In genomic region chr13:30078059-30078458, GRCh38 we compare ENCODE assay signal across 18 cellular contexts.
"Had no signal": no experiment of that assay in that cellular context is flagged by ENCODE, and none has a peak within 500 bp of the region (broad histone marks: within the 10 kb centered on the region; RNA-seq: fewer than 3 reads in every experiment).

No MANE protein-coding gene starts in this region.

- H3K4me3 ChIP-seq: adrenal gland, breast epithelium, gastrocnemius medialis, heart left ventricle, left ventricle myocardium inferior, mucosa of descending colon, spleen had no signal

- H3K9me3 ChIP-seq: adrenal gland, breast epithelium, gastrocnemius medialis, mucosa of descending colon, neutrophil had no signal

- H3K27me3 ChIP-seq: adrenal gland, breast epithelium, gastrocnemius medialis, heart left ventricle, neutrophil, spleen had no signal

- H3K27ac ChIP-seq: adrenal gland, breast epithelium, gastrocnemius medialis, heart left ventricle, left ventricle myocardium inferior, neutrophil, parathyroid adenoma, spleen, WERI-Rb-1 had no signal

- H2AFZ ChIP-seq: parathyroid adenoma had no signal

- H3K4me1 ChIP-seq: adrenal gland, breast epithelium, gastrocnemius medialis, heart left ventricle, left ventricle myocardium inferior, parathyroid adenoma, spleen had no signal

- H3K36me3 ChIP-seq: adrenal gland, breast epithelium, gastrocnemius medialis, heart left ventricle, left ventricle myocardium inferior, neutrophil, spleen, WERI-Rb-1 had no signal

- H3K4me3 Mint-ChIP-seq: activated naive CD4-positive, alpha-beta T cell treated with anti-CD3 and anti-CD28 coated beads, Interleukin-2, amount 50 U/mL, for 24 hours; naive B cell; stimulated activated naive B cell treated with anti-CD40 and anti-IgM and Interleukin-4, amounts not matched to agents 10 μg/mL and 1 μg/mL and 100 μg/mL, for 72 hours had no signal

- H3K4me1 Mint-ChIP-seq: activated naive CD4-positive, alpha-beta T cell treated with anti-CD3 and anti-CD28 coated beads, Interleukin-2, amount 50 U/mL, for 24 hours; naive B cell; stimulated activated naive B cell treated with anti-CD40 and anti-IgM and Interleukin-4, amounts not matched to agents 10 μg/mL and 1 μg/mL and 100 μg/mL, for 72 hours had no signal

- H3K9ac ChIP-seq: parathyroid adenoma had no signal

- H3K27me3 Mint-ChIP-seq: activated naive CD4-positive, alpha-beta T cell treated with anti-CD3 and anti-CD28 coated beads, Interleukin-2, amount 50 U/mL, for 24 hours had no signal

- H3K9me3 Mint-ChIP-seq: activated naive CD4-positive, alpha-beta T cell treated with anti-CD3 and anti-CD28 coated beads, Interleukin-2, amount 50 U/mL, for 24 hours had no signal

- H3K36me3 Mint-ChIP-seq: activated naive CD4-positive, alpha-beta T cell treated with anti-CD3 and anti-CD28 coated beads, Interleukin-2, amount 50 U/mL, for 24 hours; stimulated activated naive B cell treated with anti-CD40 and anti-IgM and Interleukin-4, amounts not matched to agents 10 μg/mL and 1 μg/mL and 100 μg/mL, for 72 hours had no signal

- H3K27ac Mint-ChIP-seq: activated naive CD4-positive, alpha-beta T cell treated with anti-CD3 and anti-CD28 coated beads, Interleukin-2, amount 50 U/mL, for 24 hours; stimulated activated naive B cell treated with anti-CD40 and anti-IgM and Interleukin-4, amounts not matched to agents 10 μg/mL and 1 μg/mL and 100 μg/mL, for 72 hours had no signal

- ATAC-seq: gastrocnemius medialis, heart left ventricle, mucosa of descending colon had no signal

- DNase-seq: activated CD4-positive, alpha-beta T cell treated with anti-CD3 and anti-CD28 coated beads for 1 hour; activated gamma-delta T cell; adrenal gland; cerebellar nuclear complex; cortex of kidney; gastrocnemius medialis; heart left ventricle; left ventricle myocardium inferior; mucosa of descending colon; naive B cell; spleen; stimulated activated CD4-positive, alpha-beta T cell treated with anti-CD3 and anti-CD28 coated beads, Interleukin-4, amount 100 ng/mL, for 4 hours; stimulated activated naive B cell treated with anti-CD40 and anti-IgM and Interleukin-4, amounts not matched to agents 10 μg/mL and 1 μg/mL and 100 μg/mL, for 72 hours; WERI-Rb-1 had no signal
